In the genomic region with DNA sequence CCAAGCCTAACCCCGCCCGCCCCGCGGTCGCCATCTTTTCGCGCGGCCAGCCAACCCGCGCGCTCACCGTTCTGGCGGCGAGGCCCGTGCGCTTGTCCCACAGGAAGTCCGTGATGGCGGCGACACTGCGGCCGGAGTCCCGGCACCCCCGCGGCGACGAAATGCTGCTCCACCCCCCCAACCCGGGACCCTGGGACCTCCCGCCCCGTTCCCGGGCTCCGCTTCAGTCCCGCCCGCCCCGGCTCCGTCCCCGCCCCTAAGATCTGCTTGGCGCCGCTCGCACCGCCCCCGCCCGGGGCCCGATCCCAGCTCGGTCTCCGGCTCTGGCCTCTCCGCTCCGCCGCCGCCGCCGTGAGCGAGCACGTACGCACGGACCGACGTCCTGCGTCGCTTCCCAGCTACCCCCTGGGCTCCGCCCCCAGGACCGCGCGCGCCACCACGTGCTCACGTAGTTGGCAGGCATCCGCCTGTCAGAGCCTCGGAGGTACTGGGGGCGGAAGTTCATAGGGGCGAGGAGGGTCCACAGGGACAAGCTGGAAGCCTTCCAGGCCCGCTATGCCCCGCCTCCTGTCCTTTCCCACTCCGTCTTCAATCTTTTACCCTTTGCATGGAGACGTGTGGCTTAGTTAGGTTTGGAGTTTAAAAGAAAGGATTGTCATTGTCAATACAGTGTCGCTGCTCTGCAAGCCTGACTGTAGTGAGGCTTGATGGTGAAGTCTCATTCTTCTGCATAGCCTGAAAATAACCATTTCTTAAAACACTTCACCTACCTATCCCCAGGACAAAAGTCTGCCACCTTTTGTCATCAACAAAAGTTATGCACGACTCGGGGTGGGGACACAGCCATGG, we compare ENCODE assay signal across 9 cellular contexts. TPM values are rescaled to one million over a fixed set of nuclear protein-coding genes. Genes with fewer than 3 reads are reported as not detected.
DNase-seq lines count a peak whose midpoint lies in the region; ATAC-seq, FAIRE-seq and TF ChIP-seq lines count a peak whose summit lies in the region.
"Had no signal": no experiment of that assay in that cellular context is flagged by ENCODE, and none has a peak within 500 bp of the region (broad histone marks: within the 10 kb centered on the region; RNA-seq: fewer than 3 reads in every experiment).

A gene (minus strand): TSS at position 371 of the 849 bp plus-strand sequence. CDS start 2,527 bp downstream, outside the sequence.

- H3K27me3 Mint-ChIP-seq in activated CD4-positive, alpha-beta T cell treated with anti-CD3 and anti-CD28 coated beads for 36 hours: no peaks in the 10 kb centered on the region
- no peaks in the 10 kb centered on the region for H3K27me3 Mint-ChIP-seq in chondrocyte (ENCODE audit: low read depth)

- H3K4me1 Mint-ChIP-seq in activated CD4-positive, alpha-beta T cell treated with anti-CD3 and anti-CD28 coated beads for 36 hours: peaks cover 43% of the 10 kb centered on the region
- peaks cover 31% of the 10 kb centered on the region for H3K4me1 Mint-ChIP-seq in chondrocyte (ENCODE audit: low read depth)

- ATAC-seq in HG03457 (IDR thresholded peaks at IDR 0.05; ENCODE audit: unreplicated experiment): peak; percentile 54
- peak; percentile 90 for ATAC-seq in activated CD4-positive, alpha-beta T cell treated with anti-CD3 and anti-CD28 coated beads for 36 hours

- peaks cover 39% of the 10 kb centered on the region for H3K36me3 Mint-ChIP-seq in activated CD4-positive, alpha-beta T cell treated with anti-CD3 and anti-CD28 coated beads for 36 hours (ENCODE audit: low read depth)
- H3K36me3 Mint-ChIP-seq in chondrocyte (ENCODE audit: low read depth): peaks cover 12% of the 10 kb centered on the region

- H3K9me3 Mint-ChIP-seq in activated CD4-positive, alpha-beta T cell treated with anti-CD3 and anti-CD28 coated beads for 36 hours (ENCODE audit: low read depth): no peaks in the 10 kb centered on the region
- no peaks in the 10 kb centered on the region for H3K9me3 Mint-ChIP-seq in chondrocyte (ENCODE audit: low read depth)

- peak; percentile 26 for TF ChIP-seq CTCF in chondrocyte (IDR thresholded peaks at IDR 0.05)

- DNase-seq in Ammon's horn (ENCODE audit: low spot score): peak; percentile 97
- peak; percentile 94 for DNase-seq in GM19239 (ENCODE audit: insufficient read length, low spot score)
- peak; percentile 76 for DNase-seq in NCI-H524 treated with DMSO at 0.1 percent for 48 hours (lab: John Stamatoyannopoulos, UW)
- DNase-seq in activated CD4-positive, alpha-beta T cell treated with anti-CD3 and anti-CD28 coated beads for 36 hours: peak; percentile 99
- peak; percentile 98 for DNase-seq in chondrocyte (ENCODE audit: low spot score)
- peak; percentile 86 for DNase-seq in kidney glomerular epithelial cell (lab: John Stamatoyannopoulos, UW)
- DNase-seq in stimulated activated CD4-positive, alpha-beta T cell treated with anti-CD3 and anti-CD28 coated beads, Interleukin-1b, Interleukin-23, amount 100 ng/mL, for 1 hour (ENCODE audit: low read depth in 2 of 2): peak; percentile 84 to 90

- intact Hi-C loops in activated CD4-positive, alpha-beta T cell treated with anti-CD3 and anti-CD28 coated beads for 36 hours (cut with DNase I, micrococcal nuclease): loop anchor here (1.0 to 2.0 kb wide), 9 partner anchors 11 to 584 kb away; a partner anchor contains a TSS

- peak within 1 kb of the TSS; percentile 90 for H3K27ac Mint-ChIP-seq in activated CD4-positive, alpha-beta T cell treated with anti-CD3 and anti-CD28 coated beads for 36 hours
- H3K27ac Mint-ChIP-seq in chondrocyte (ENCODE audit: unreplicated experiment): peak within 1 kb of the TSS; percentile 97

- peak; percentile 97 for FAIRE-seq in GM19239 (lab: Jason Lieb, UNC)
- FAIRE-seq: endometrium had no signal

- CTCF ChIA-PET in activated CD4-positive, alpha-beta T cell treated with anti-CD3 and anti-CD28 coated beads for 36 hours (lab: Charles Lee): interaction anchor here (0.6 to 5.6 kb wide), 9 partner anchors 11 to 298 kb away, joined by 3 to 34 read pairs (median 4); a partner anchor contains a TSS

- POLR2A ChIA-PET in activated CD4-positive, alpha-beta T cell treated with anti-CD3 and anti-CD28 coated beads for 36 hours (lab: Charles Lee): interaction anchor here (0.6 to 2.3 kb wide), 11 partner anchors 10 to 290 kb away, joined by 3 to 10 read pairs (median 4); a partner anchor contains a TSS

- H3K4me3 Mint-ChIP-seq in activated CD4-positive, alpha-beta T cell treated with anti-CD3 and anti-CD28 coated beads for 36 hours: peak within 1 kb of the TSS; percentile 91
- H3K4me3 Mint-ChIP-seq in chondrocyte (ENCODE audit: unreplicated experiment): peak within 1 kb of the TSS; percentile 96

RNA-seq across cellular contexts. Expression of the gene that starts here (rescaled TPM):
- total RNA-seq in activated CD4-positive, alpha-beta T cell treated with anti-CD3 and anti-CD28 coated beads for 36 hours: 10 to 100 TPM; 81.4 to 86.6 TPM
- 36.7 to 50.2 TPM (median 37.0 TPM) in 3 replicates for total RNA-seq in chondrocyte

Comparison
In these comparisons a context has a peak if more than half of its experiments do, and no peak if none do; other contexts are left out.
1. Peak in every context shown above with its lines: DNase-seq and ATAC-seq.